In the genomic region with DNA sequence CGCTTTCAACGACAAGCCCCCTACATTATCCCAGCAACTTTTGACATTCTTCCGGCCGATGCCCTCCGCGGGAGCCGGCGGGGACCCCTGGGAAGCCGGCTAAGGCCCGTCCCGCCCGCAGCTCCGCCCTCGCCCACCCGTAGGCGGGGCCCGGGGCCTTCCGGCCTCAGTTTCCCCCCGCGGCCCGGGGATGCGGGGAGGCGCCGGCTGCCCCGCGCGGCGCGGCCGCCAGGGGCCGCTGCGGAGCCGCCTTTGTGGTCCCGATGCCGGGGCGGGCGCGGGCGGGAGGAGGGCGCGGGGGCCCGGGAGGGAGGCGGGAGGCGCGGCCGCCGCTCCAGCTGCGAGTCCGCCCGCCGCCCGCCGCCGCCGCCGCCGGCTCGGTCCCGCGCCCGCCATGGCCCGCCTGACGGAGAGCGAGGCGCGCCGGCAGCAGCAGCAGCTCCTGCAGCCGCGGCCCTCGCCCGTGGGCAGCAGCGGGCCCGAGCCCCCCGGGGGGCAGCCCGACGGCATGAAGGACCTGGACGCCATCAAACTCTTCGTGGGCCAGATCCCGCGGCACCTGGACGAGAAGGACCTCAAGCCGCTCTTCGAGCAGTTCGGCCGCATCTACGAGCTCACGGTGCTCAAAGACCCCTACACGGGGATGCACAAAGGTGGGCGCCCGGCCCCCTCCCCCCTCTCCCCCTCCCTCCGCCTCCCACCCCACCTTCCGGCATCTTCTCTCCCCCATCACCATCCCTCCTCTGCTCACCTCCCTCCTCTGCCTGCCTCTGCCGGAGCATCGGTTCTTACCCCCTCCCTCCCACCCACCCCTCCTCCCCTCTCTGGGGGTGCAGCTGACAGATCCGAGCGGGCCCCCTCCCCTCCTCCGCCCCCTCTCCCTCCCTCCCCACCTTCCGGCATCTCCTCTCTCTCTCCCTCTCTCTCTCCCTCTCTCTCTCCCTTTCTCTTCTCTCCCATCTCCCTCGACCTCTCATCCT, we compare ENCODE assay signal across 9 cellular contexts. TPM values are rescaled to one million over a fixed set of nuclear protein-coding genes. Genes with fewer than 3 reads are reported as not detected.
DNase-seq lines count a peak whose midpoint lies in the region; ATAC-seq and TF ChIP-seq lines count a peak whose summit lies in the region.
"Had no signal": no experiment of that assay in that cellular context is flagged by ENCODE, and none has a peak within 500 bp of the region (broad histone marks: within the 10 kb centered on the region; RNA-seq: fewer than 3 reads in every experiment).

A gene (plus strand): TSS at position 316 of the 980 bp plus-strand sequence. CDS start 79 bp downstream, at position 395.

- H2BK5ac ChIP-seq in mesenchymal stem cell (ENCODE audit: low read depth, low read length, poor library complexity, severe bottlenecking) = no peak within 1 kb of the TSS

- H3K27ac ChIP-seq in cingulate gyrus (ENCODE audit: low read depth, low read length) (peak within 1 kb of the TSS; percentile 29), mesenchymal stem cell (ENCODE audit: low read length, poor library complexity, severe bottlenecking) (no peak within 1 kb of the TSS)

- H4K91ac ChIP-seq in mesenchymal stem cell (ENCODE audit: low read length) = no peak within 1 kb of the TSS

- H3K27me3 Mint-ChIP-seq in Calu3 (ENCODE audit: unreplicated experiment) = no peaks in the 10 kb centered on the region

- no peaks in the 10 kb centered on the region for H3K4me1 Mint-ChIP-seq in Calu3 (ENCODE audit: low read depth, unreplicated experiment)

- no peak within 1 kb of the TSS for H3K9ac ChIP-seq in mesenchymal stem cell (ENCODE audit: low read length)

- H3K4me3 Mint-ChIP-seq in Calu3 (ENCODE audit: low read depth, unreplicated experiment) = peak within 1 kb of the TSS; percentile 36

- no peak within 1 kb of the TSS for H2BK120ac ChIP-seq in mesenchymal stem cell (ENCODE audit: low read depth, low read length)

- H2BK15ac ChIP-seq in mesenchymal stem cell (ENCODE audit: low read depth, poor library complexity, severe bottlenecking) = no peak within 1 kb of the TSS

- H3K36me3 ChIP-seq in mesenchymal stem cell (ENCODE audit: control insufficient read depth in 1 of 2, insufficient read depth in 2 of 2, low read depth in 1 of 2, low read length in 2 of 2) = peaks cover 0 to 3% of the 10 kb centered on the region in 2 experiments

- H3K4me2 ChIP-seq in mesenchymal stem cell (ENCODE audit: low read length, poor library complexity, severe bottlenecking) = peak within 1 kb of the TSS; percentile 83

- no peak within 1 kb of the TSS for H2BK12ac ChIP-seq in mesenchymal stem cell (ENCODE audit: low read length in 2 of 2)

- peaks cover 11% of the 10 kb centered on the region for H3K4me1 ChIP-seq in mesenchymal stem cell (ENCODE audit: control insufficient read depth, insufficient read depth, low read depth, low read length)

- peak within 1 kb of the TSS in 1 of 2 experiments; percentile 46 for H3K4me3 ChIP-seq in mesenchymal stem cell (ENCODE audit: insufficient read depth in 1 of 2, low read depth in 1 of 2, low read length in 2 of 2)

- TF ChIP-seq CTCF in Calu3 (IDR thresholded peaks at IDR 0.05; ENCODE audit: unreplicated experiment) = peak; percentile 18

- H3K23ac ChIP-seq in mesenchymal stem cell (ENCODE audit: low read length in 2 of 2) = no peak within 1 kb of the TSS

- no peaks in the 10 kb centered on the region for H3K9me3 ChIP-seq in mesenchymal stem cell (ENCODE audit: control insufficient read depth, low read length)

- H3K18ac ChIP-seq in mesenchymal stem cell (ENCODE audit: low read depth in 1 of 2, low read length in 2 of 2) = no peak within 1 kb of the TSS

- H3K27me3 ChIP-seq in mesenchymal stem cell (ENCODE audit: control insufficient read depth in 1 of 2, insufficient read depth in 1 of 2, low read length in 2 of 2) = peaks cover 56 to 57% of the 10 kb centered on the region in 2 experiments

- CTCF ChIA-PET in Calu3 (lab: Charles Lee) = no interaction called here

- no peak within 1 kb of the TSS for H3K4ac ChIP-seq in mesenchymal stem cell (ENCODE audit: low read depth in 1 of 2, low read length in 2 of 2)

- WGBS in mesenchymal stem cell = 9% methylated on average over 25 of the region's 99 CpGs

- H2AK5ac ChIP-seq in mesenchymal stem cell (ENCODE audit: low read length, severe bottlenecking) = no peak within 1 kb of the TSS

- BruUV-seq in Calu3 (replicated peaks; lab: Mats Ljungman, UMichigan) = no TSS peak

- DNase-seq in Calu3 (peak; percentile 43), LoVo (ENCODE audit: low spot score) (peak; percentile 47), mesenchymal stem cell (peak; percentile 32), NCI-H187 treated with DMSO at 0.1 percent for 48 hours (lab: John Stamatoyannopoulos, UW) (no peak)
- DNase-seq in activated CD4-positive, alpha-beta T cell treated with anti-CD3 and anti-CD28 coated beads for 24 hours (ENCODE audit: low read depth in 2 of 2) = peak; percentile 24 to 42
- peak; percentile 68 for DNase-seq in stimulated activated CD8-positive, alpha-beta memory T cell treated with anti-CD3 and anti-CD28 coated beads, Interleukin-4, amount 100 ng/mL, for 48 hours

- intact Hi-C loops in Calu3 (cut with micrococcal nuclease; ENCODE audit: unreplicated experiment) = no loop called here

- ATAC-seq in HG03354 (IDR thresholded peaks at IDR 0.05; ENCODE audit: poor library complexity, severe bottlenecking, unreplicated experiment) = no peak

- no peaks in the 10 kb centered on the region for H3K9me3 Mint-ChIP-seq in Calu3 (ENCODE audit: low read depth, unreplicated experiment)

- no peak within 1 kb of the TSS for H4K8ac ChIP-seq in mesenchymal stem cell (ENCODE audit: low read length)

- H3K79me1 ChIP-seq in mesenchymal stem cell (replicated peaks; ENCODE audit: low read length, poor library complexity, severe bottlenecking) = no peaks in the 10 kb centered on the region

- no peak within 1 kb of the TSS for H2AFZ ChIP-seq in mesenchymal stem cell (ENCODE audit: low read depth, low read length)

- no peak within 1 kb of the TSS for H3K14ac ChIP-seq in mesenchymal stem cell (ENCODE audit: low read length in 2 of 2)

- H3K27ac Mint-ChIP-seq in Calu3 (ENCODE audit: unreplicated experiment) = no peak within 1 kb of the TSS

- H3K36me3 Mint-ChIP-seq in Calu3 (ENCODE audit: insufficient read depth, unreplicated experiment) = peaks cover 5% of the 10 kb centered on the region

RNA-seq across cellular contexts. Expression of the gene that starts here (rescaled TPM):
- total RNA-seq in Calu3 (2022) = 0.40 and 0.64 TPM in 2 replicates
- polyA plus RNA-seq in mesenchymal stem cell (2013, experiment 1 of 2) = 0.06 TPM
- 0.14 TPM for polyA plus RNA-seq in mesenchymal stem cell (2013, experiment 2 of 2)
- total RNA-seq: LHCN-M2 had no signal

Comparison
In these comparisons a context has a peak if more than half of its experiments do, and no peak if none do; other contexts are left out.
1. Peak in DNase-seq in Calu3; RNA of the gene not detected or under 1 TPM.